In the genomic region with DNA sequence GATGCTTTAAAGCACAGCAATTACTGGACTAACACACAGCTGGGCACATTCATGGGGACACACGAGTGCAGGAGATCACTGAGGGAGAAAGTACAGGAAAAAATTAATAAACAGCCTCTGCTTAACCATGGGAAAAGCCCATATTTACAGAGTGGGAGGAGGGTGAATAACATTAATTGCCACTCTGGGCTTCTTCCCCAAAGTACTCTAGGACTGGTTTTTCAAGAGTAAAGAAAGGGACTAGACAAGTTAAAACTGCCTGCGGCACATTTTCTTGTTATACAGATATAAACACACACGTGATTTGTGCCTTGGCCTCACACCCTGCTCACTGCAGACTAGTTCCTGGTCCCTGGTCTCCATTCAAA, we compare ENCODE assay signal across 9 cellular contexts.
DNase-seq lines count a peak whose midpoint lies in the region; ATAC-seq lines count a peak whose summit lies in the region.
"Had no signal": no experiment of that assay in that cellular context is flagged by ENCODE, and none has a peak within 500 bp of the region (broad histone marks: within the 10 kb centered on the region; RNA-seq: fewer than 3 reads in every experiment).

No MANE protein-coding gene starts in this region.

- H3K27me3 Mint-ChIP-seq in activated CD4-positive, alpha-beta T cell treated with anti-CD3 and anti-CD28 coated beads, Interleukin-2, amount 10 ng/mL, durations not matched to agents 24 days and 14 days: peaks cover 3% of the 10 kb centered on the region
- H3K27me3 Mint-ChIP-seq in T-helper 17 cell: no peaks in the 10 kb centered on the region
- peaks cover 0 to 6% of the 10 kb centered on the region in 2 donors for H3K27me3 Mint-ChIP-seq in natural killer cell treated with Interleukin-12 subunit alpha and Interleukin-12 subunit beta and Interleukin-15 and Interleukin-18, amount 100 ng/mL, for 72 hours

- peak overlapping the region; percentile 87 for H3K27ac Mint-ChIP-seq in activated CD4-positive, alpha-beta T cell treated with anti-CD3 and anti-CD28 coated beads, Interleukin-2, amount 10 ng/mL, durations not matched to agents 24 days and 14 days
- peak overlapping the region; percentile 90 for H3K27ac Mint-ChIP-seq in T-helper 17 cell
- H3K27ac Mint-ChIP-seq in natural killer cell treated with Interleukin-12 subunit alpha and Interleukin-12 subunit beta and Interleukin-15 and Interleukin-18, amount 100 ng/mL, for 72 hours: peak overlapping the region; percentile 78 to 92

- peaks cover 10% of the 10 kb centered on the region for H3K4me1 Mint-ChIP-seq in activated CD4-positive, alpha-beta T cell treated with anti-CD3 and anti-CD28 coated beads, Interleukin-2, amount 10 ng/mL, durations not matched to agents 24 days and 14 days
- H3K4me1 Mint-ChIP-seq in T-helper 17 cell: peaks cover 8% of the 10 kb centered on the region
- peaks cover 31 to 46% of the 10 kb centered on the region in 2 donors for H3K4me1 Mint-ChIP-seq in natural killer cell treated with Interleukin-12 subunit alpha and Interleukin-12 subunit beta and Interleukin-15 and Interleukin-18, amount 100 ng/mL, for 72 hours (ENCODE audit: low read depth in 2 of 2)

- intact Hi-C loops in activated CD4-positive, alpha-beta T cell treated with anti-CD3 and anti-CD28 coated beads, Interleukin-2, amount 10 ng/mL, durations not matched to agents 24 days and 14 days (cut with micrococcal nuclease): loop anchor here (2.0 to 10.0 kb wide), 5 partner anchors 70 to 740 kb away; a partner anchor contains a TSS
- intact Hi-C loops in sciatic nerve (cut with DNase I): no loop called here

- H3K4me3 Mint-ChIP-seq in activated CD4-positive, alpha-beta T cell treated with anti-CD3 and anti-CD28 coated beads, Interleukin-2, amount 10 ng/mL, durations not matched to agents 24 days and 14 days: peak overlapping the region; percentile 71
- peak overlapping the region; percentile 89 for H3K4me3 Mint-ChIP-seq in T-helper 17 cell
- peak overlapping the region; percentile 78 for H3K4me3 Mint-ChIP-seq in natural killer cell treated with Interleukin-12 subunit alpha and Interleukin-12 subunit beta and Interleukin-15 and Interleukin-18, amount 100 ng/mL, for 72 hours

- DNase-seq in activated CD4-positive, alpha-beta T cell treated with anti-CD3 and anti-CD28 coated beads, Interleukin-2, amount 10 ng/mL, durations not matched to agents 24 days and 14 days: peak; percentile 58
- no peak for DNase-seq in activated CD4-positive, alpha-beta T cell treated with anti-CD3 and anti-CD28 coated beads, Interleukin-2, amount 50 U/mL, for 48 hours
- DNase-seq in T-helper 17 cell (no peak), A172 (ENCODE audit: low spot score) (no peak), sciatic nerve (ENCODE audit: low spot score) (no peak), NCI-H1436 (lab: John Stamatoyannopoulos, UW) (no peak)
- no peak for DNase-seq in natural killer cell treated with Interleukin-12 subunit alpha and Interleukin-12 subunit beta and Interleukin-15 and Interleukin-18, amount 100 ng/mL, for 72 hours (ENCODE audit: low spot score)

- no peaks in the 10 kb centered on the region for H3K36me3 Mint-ChIP-seq in activated CD4-positive, alpha-beta T cell treated with anti-CD3 and anti-CD28 coated beads, Interleukin-2, amount 10 ng/mL, durations not matched to agents 24 days and 14 days (ENCODE audit: low read depth)
- peaks cover 4% of the 10 kb centered on the region for H3K36me3 Mint-ChIP-seq in T-helper 17 cell (ENCODE audit: low read depth)
- H3K36me3 Mint-ChIP-seq in natural killer cell treated with Interleukin-12 subunit alpha and Interleukin-12 subunit beta and Interleukin-15 and Interleukin-18, amount 100 ng/mL, for 72 hours: peaks cover 23% of the 10 kb centered on the region

- peaks cover 5% of the 10 kb centered on the region for H3K9me3 Mint-ChIP-seq in activated CD4-positive, alpha-beta T cell treated with anti-CD3 and anti-CD28 coated beads, Interleukin-2, amount 10 ng/mL, durations not matched to agents 24 days and 14 days
- H3K9me3 Mint-ChIP-seq in natural killer cell treated with Interleukin-12 subunit alpha and Interleukin-12 subunit beta and Interleukin-15 and Interleukin-18, amount 100 ng/mL, for 72 hours: peaks cover 6% of the 10 kb centered on the region

- ATAC-seq in HG03108 (IDR thresholded peaks at IDR 0.05; ENCODE audit: unreplicated experiment) (peak; percentile 15), T-helper 17 cell (peak; percentile 46), sciatic nerve (no peak)
- ATAC-seq in natural killer cell treated with Interleukin-12 subunit alpha and Interleukin-12 subunit beta and Interleukin-15 and Interleukin-18, amount 100 ng/mL, for 72 hours: peak; percentile 68 to 74
- ATAC-seq: Panc1 had no signal

- no peaks in the 10 kb centered on the region for H3K9me3 ChIP-seq in T-helper 17 cell (ENCODE audit: control insufficient read depth, low read length, poor library complexity, severe bottlenecking)
